6 cellular contexts compared by ENCODE assay signal in genomic region chr10:107398115-107398514, GRCh38.
"Had no signal": no experiment of that assay in that cellular context is flagged by ENCODE, and none has a peak within 500 bp of the region (broad histone marks: within the 10 kb centered on the region; RNA-seq: fewer than 3 reads in every experiment).

No MANE protein-coding gene starts in this region.

- ATAC-seq: K562 had no signal

- H3K9ac ChIP-seq: KMS-11 had no signal

- H3K4me3 ChIP-seq: K562 had no signal

- H3K27ac ChIP-seq: HL-60, KMS-11 had no signal

- FAIRE-seq: HTR-8/SVneo, K562 had no signal

- H3K4me2 ChIP-seq: KMS-11 had no signal

- DNase-seq: KBM-7, KG1 had no signal
